ENCODE assay signal across 9 cellular contexts in the genomic region with DNA sequence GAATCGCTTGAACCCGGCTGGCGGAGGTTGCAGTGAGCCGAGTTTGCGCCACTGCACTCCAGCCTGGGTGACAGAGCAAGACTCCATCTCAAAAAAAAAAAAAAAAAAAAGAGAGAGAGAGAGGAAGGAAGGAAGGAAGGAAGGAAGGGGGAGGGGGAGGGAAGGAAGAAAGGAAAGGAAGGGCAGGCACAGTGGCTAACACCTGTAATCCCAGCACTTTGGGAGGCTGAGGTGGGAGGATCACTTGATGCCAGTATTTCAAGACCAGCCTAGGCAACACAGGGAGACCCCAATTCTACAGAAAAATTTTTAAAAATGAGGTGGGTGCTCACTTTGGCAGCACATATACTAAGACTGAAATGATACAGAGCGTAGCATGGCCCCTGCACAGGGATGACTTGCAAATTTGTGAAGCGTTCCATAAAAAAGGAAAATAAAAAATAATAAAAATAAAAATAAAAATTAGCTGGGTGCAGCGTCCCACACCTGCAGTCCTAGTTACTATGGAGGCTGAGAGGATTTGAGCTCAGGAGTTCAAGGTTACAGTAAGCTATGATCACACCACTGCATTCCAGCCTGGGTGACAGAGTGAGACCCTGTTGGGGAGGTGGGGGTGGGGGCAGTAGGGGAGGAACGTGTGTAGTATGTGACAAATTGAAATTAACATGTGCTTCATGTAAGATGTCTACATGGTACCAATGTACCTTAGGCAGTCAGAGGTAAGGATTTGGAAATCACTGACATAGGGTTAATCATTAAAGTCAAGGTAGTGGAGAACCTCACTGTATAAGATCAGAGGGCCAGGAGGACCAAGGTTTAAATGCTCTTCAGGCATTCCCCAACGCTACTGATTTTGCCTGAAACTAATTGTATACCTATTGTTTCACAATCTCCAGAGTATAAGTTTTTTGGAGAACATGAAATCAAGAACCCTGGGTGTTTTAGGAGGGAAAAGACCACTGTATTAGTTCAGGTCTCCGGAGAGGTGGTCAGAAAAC. TPM values are rescaled to one million over a fixed set of nuclear protein-coding genes. Genes with fewer than 3 reads are reported as not detected.
DNase-seq lines count a peak whose midpoint lies in the region; ATAC-seq and TF ChIP-seq lines count a peak whose summit lies in the region.
"Had no signal": no experiment of that assay in that cellular context is flagged by ENCODE, and none has a peak within 500 bp of the region (broad histone marks: within the 10 kb centered on the region; RNA-seq: fewer than 3 reads in every experiment).

No MANE protein-coding gene starts in this region.

- no peaks in the 10 kb centered on the region for H3K9me3 Mint-ChIP-seq in activated CD4-positive, alpha-beta T cell treated with anti-CD3 and anti-CD28 coated beads, Interleukin-2, amount 10 ng/mL, durations not matched to agents 24 days and 14 days

- no peak for DNase-seq in activated CD4-positive, alpha-beta T cell treated with anti-CD3 and anti-CD28 coated beads, Interleukin-2, amount 10 ng/mL, durations not matched to agents 24 days and 14 days
- DNase-seq in activated CD4-positive, alpha-beta T cell treated with anti-CD3 and anti-CD28 coated beads, Interleukin-2, amount 50 U/mL, for 4 hours, result no peak
- DNase-seq in RWPE2 (ENCODE audit: low spot score), result no peak
- no peak for DNase-seq in fibroblast of lung (ENCODE audit: low read depth in 2 of 2)
- DNase-seq in skeletal muscle cell (ENCODE audit: low read depth), result no peak
- no peak for DNase-seq in AG20443 (ENCODE audit: low spot score)
- no peak for DNase-seq in NCI-H510A treated with DMSO at 0.1 percent for 48 hours (lab: John Stamatoyannopoulos, UW)
- DNase-seq: stimulated activated CD4-positive, alpha-beta T cell treated with anti-CD3 and anti-CD28 coated beads, Interleukin-15, amount 100 ng/mL, for 24 hours had no signal

- H3K4me2 ChIP-seq in fibroblast of lung (ENCODE audit: extremely low read depth, insufficient read depth, low read length), result peak overlapping the region; percentile 85

- H3K36me3 Mint-ChIP-seq in activated CD4-positive, alpha-beta T cell treated with anti-CD3 and anti-CD28 coated beads, Interleukin-2, amount 10 ng/mL, durations not matched to agents 24 days and 14 days (ENCODE audit: low read depth), result peaks cover 3% of the 10 kb centered on the region

- TF ChIP-seq CTCF in RWPE2 (IDR thresholded peaks at IDR 0.05; ENCODE audit: poor library complexity, severe bottlenecking), result no peak
- no peak for TF ChIP-seq CTCF in fibroblast of lung (conservative IDR thresholded peaks at IDR 0.05 in 1 of 2, IDR thresholded peaks at IDR 0.05 in 1 of 2; ENCODE audit: low read depth in 1 of 2, low read length in 2 of 2)

- H3K4me3 Mint-ChIP-seq in activated CD4-positive, alpha-beta T cell treated with anti-CD3 and anti-CD28 coated beads, Interleukin-2, amount 10 ng/mL, durations not matched to agents 24 days and 14 days, result peak overlapping the region; percentile 99

- H3K27me3 Mint-ChIP-seq in activated CD4-positive, alpha-beta T cell treated with anti-CD3 and anti-CD28 coated beads, Interleukin-2, amount 10 ng/mL, durations not matched to agents 24 days and 14 days, result peaks cover 7% of the 10 kb centered on the region

- no peaks in the 10 kb centered on the region for H4K20me1 ChIP-seq in fibroblast of lung (ENCODE audit: control insufficient read depth, extremely low read depth, insufficient read depth, low read length)

- ATAC-seq in RWPE2 (ENCODE audit: low read depth) (no peak), GM21360 (IDR thresholded peaks at IDR 0.05; ENCODE audit: unreplicated experiment) (no peak)

- H3K4me3 ChIP-seq in RWPE2 (ENCODE audit: severe bottlenecking), result peak overlapping the region; percentile 57
- peak overlapping the region; percentile 78 to 97 (median 83) for H3K4me3 ChIP-seq in fibroblast of lung (replicated peaks in 1 of 4; ENCODE audit: control extremely low read depth in 1 of 4, insufficient read depth in 1 of 4, low read depth in 3 of 4, low read length in 4 of 4)
- peak overlapping the region; percentile 90 for H3K4me3 ChIP-seq in skeletal muscle cell (ENCODE audit: low read depth, low read length)

- H3K9ac ChIP-seq in fibroblast of lung (ENCODE audit: insufficient read depth, low read length), result peak overlapping the region; percentile 20

- H3K27ac Mint-ChIP-seq in activated CD4-positive, alpha-beta T cell treated with anti-CD3 and anti-CD28 coated beads, Interleukin-2, amount 10 ng/mL, durations not matched to agents 24 days and 14 days, result no peak overlapping the region

- H3K9me3 ChIP-seq in RWPE2 (ENCODE audit: severe bottlenecking), result no peaks in the 10 kb centered on the region
- H3K9me3 ChIP-seq in fibroblast of lung (ENCODE audit: control insufficient read depth, insufficient read depth, low read depth, low read length), result no peaks in the 10 kb centered on the region

- H3K36me3 ChIP-seq in RWPE2 (ENCODE audit: low read depth), result no peaks in the 10 kb centered on the region
- H3K36me3 ChIP-seq in fibroblast of lung (ENCODE audit: control insufficient read depth, insufficient read depth, low read length), result no peaks in the 10 kb centered on the region

- intact Hi-C loops in activated CD4-positive, alpha-beta T cell treated with anti-CD3 and anti-CD28 coated beads, Interleukin-2, amount 10 ng/mL, durations not matched to agents 24 days and 14 days (cut with micrococcal nuclease), result no loop called here

- H3K27ac ChIP-seq in RWPE2 (ENCODE audit: poor library complexity, severe bottlenecking) (no peak overlapping the region), fibroblast of lung (ENCODE audit: insufficient read depth, low read length) (no peak overlapping the region)

- peaks cover 7% of the 10 kb centered on the region for H3K4me1 ChIP-seq in RWPE2 (ENCODE audit: insufficient read depth, poor library complexity, severe bottlenecking)
- peaks cover 2% of the 10 kb centered on the region for H3K4me1 ChIP-seq in fibroblast of lung (ENCODE audit: control insufficient read depth, extremely low read depth, insufficient read depth, low read length)

- H2AFZ ChIP-seq in fibroblast of lung (ENCODE audit: low read length), result no peak overlapping the region

- H3K4me1 Mint-ChIP-seq in activated CD4-positive, alpha-beta T cell treated with anti-CD3 and anti-CD28 coated beads, Interleukin-2, amount 10 ng/mL, durations not matched to agents 24 days and 14 days, result peaks cover 18% of the 10 kb centered on the region

- H3K27me3 ChIP-seq in RWPE2 (ENCODE audit: insufficient read depth, poor library complexity, severe bottlenecking) (no peaks in the 10 kb centered on the region), fibroblast of lung (ENCODE audit: control insufficient read depth, insufficient read depth, low read length) (no peaks in the 10 kb centered on the region)

- H3K79me2 ChIP-seq in fibroblast of lung (ENCODE audit: control insufficient read depth, insufficient read depth, low read length), result peaks cover 10% of the 10 kb centered on the region

RNA-seq across cellular contexts. Expression of a gene that starts 1.4 kb away (rescaled TPM):
- 22.9 and 25.0 TPM in 2 replicates for total RNA-seq in activated CD4-positive, alpha-beta T cell treated with anti-CD3 and anti-CD28 coated beads, Interleukin-2, amount 10 ng/mL, durations not matched to agents 24 days and 14 days
- 9.5 and 10.4 TPM in 2 replicates for total RNA-seq in fibroblast of lung
- polyA plus RNA-seq in fibroblast of lung, result 10.2 and 11.0 TPM in 2 replicates
- polyA plus RNA-seq in fibroblast of lung (2012), result 4.0 and 6.4 TPM in 2 replicates
- 11.1 and 36.8 TPM in 2 replicates for polyA minus RNA-seq in fibroblast of lung (ENCODE audit: low replicate concordance)

RNA-seq across cellular contexts. Expression of a gene that starts 3.7 kb away (rescaled TPM):
- 0.43 and 0.51 TPM in 2 replicates for total RNA-seq in activated CD4-positive, alpha-beta T cell treated with anti-CD3 and anti-CD28 coated beads, Interleukin-2, amount 10 ng/mL, durations not matched to agents 24 days and 14 days
- total RNA-seq in fibroblast of lung, result 4.9 and 12.1 TPM in 2 replicates
- polyA plus RNA-seq in fibroblast of lung, result 11.9 and 18.0 TPM in 2 replicates
- polyA plus RNA-seq in fibroblast of lung (2012), result 9.9 and 12.1 TPM in 2 replicates
- polyA minus RNA-seq in fibroblast of lung (ENCODE audit: low replicate concordance), result 2.4 and 5.9 TPM in 2 replicates

RNA-seq across cellular contexts. Expression of a gene that starts 30.3 kb away (rescaled TPM):
- total RNA-seq in activated CD4-positive, alpha-beta T cell treated with anti-CD3 and anti-CD28 coated beads, Interleukin-2, amount 10 ng/mL, durations not matched to agents 24 days and 14 days, result 143 and 154 TPM in 2 replicates
- 134 and 155 TPM in 2 replicates for total RNA-seq in fibroblast of lung
- 206 and 210 TPM in 2 replicates for polyA plus RNA-seq in fibroblast of lung
- polyA plus RNA-seq in fibroblast of lung (2012), result 151 and 185 TPM in 2 replicates
- polyA minus RNA-seq in fibroblast of lung (ENCODE audit: low replicate concordance), result 3.1 and 11.0 TPM in 2 replicates

RNA-seq across cellular contexts. Expression of a gene that starts 35.9 kb away (rescaled TPM):
- 0.14 TPM in 1 of 2 replicates, not detected in the other for total RNA-seq in activated CD4-positive, alpha-beta T cell treated with anti-CD3 and anti-CD28 coated beads, Interleukin-2, amount 10 ng/mL, durations not matched to agents 24 days and 14 days
- total RNA-seq in fibroblast of lung, result 0.17 TPM in 1 of 2 replicates, not detected in the other
- polyA plus RNA-seq in fibroblast of lung, result 0.08 and 0.10 TPM in 2 replicates
- 0.19 and 0.24 TPM in 2 replicates for polyA plus RNA-seq in fibroblast of lung (2012)
- polyA minus RNA-seq in fibroblast of lung (ENCODE audit: low replicate concordance), result 0.16 and 3.9 TPM in 2 replicates

RNA-seq across cellular contexts. Expression of a gene that starts 38.8 kb away (rescaled TPM):
- 1.2 and 2.0 TPM in 2 replicates for total RNA-seq in activated CD4-positive, alpha-beta T cell treated with anti-CD3 and anti-CD28 coated beads, Interleukin-2, amount 10 ng/mL, durations not matched to agents 24 days and 14 days
- total RNA-seq in fibroblast of lung, result 47.3 and 75.5 TPM in 2 replicates
- 31.0 and 37.9 TPM in 2 replicates for polyA plus RNA-seq in fibroblast of lung
- 42.7 and 59.8 TPM in 2 replicates for polyA plus RNA-seq in fibroblast of lung (2012)
- 29.1 and 43.6 TPM in 2 replicates for polyA minus RNA-seq in fibroblast of lung (ENCODE audit: low replicate concordance)
